9 cellular contexts compared by ENCODE assay signal in genomic region chr3:69791919-69792399, GRCh38. TPM values are rescaled to one million over a fixed set of nuclear protein-coding genes. Genes with fewer than 3 reads are reported as not detected.
DNase-seq lines count a peak whose midpoint lies in the region; ATAC-seq and TF ChIP-seq lines count a peak whose summit lies in the region.
"Had no signal": no experiment of that assay in that cellular context is flagged by ENCODE, and none has a peak within 500 bp of the region (broad histone marks: within the 10 kb centered on the region; RNA-seq: fewer than 3 reads in every experiment).

No MANE protein-coding gene starts in this region.

- no peak overlapping the region for H3K4me3 Mint-ChIP-seq in natural killer cell
- H3K4me3 Mint-ChIP-seq in activated naive CD8-positive, alpha-beta T cell treated with anti-CD3 and anti-CD28 coated beads for 36 hours = no peak overlapping the region
- H3K4me3 Mint-ChIP-seq: activated CD4-positive, alpha-beta T cell treated with anti-CD3 and anti-CD28 coated beads, Interleukin-2, amount 10 ng/mL, durations not matched to agents 7 days and 5 days had no signal

- BruUV-seq in PC-3 (replicated peaks; lab: Mats Ljungman, UMichigan) = no TSS peak

- H3K36me3 ChIP-seq in PC-3 (ENCODE audit: low read depth, low read length) (no peaks in the 10 kb centered on the region), fibroblast of lung (ENCODE audit: control insufficient read depth, insufficient read depth, low read length) (no peaks in the 10 kb centered on the region), trophoblast cell (ENCODE audit: control insufficient read depth in 1 of 2, insufficient read depth in 2 of 2, low read length in 2 of 2) (no peaks in the 10 kb centered on the region)

- no peaks in the 10 kb centered on the region for H4K20me1 ChIP-seq in PC-3 (ENCODE audit: low read length)
- H4K20me1 ChIP-seq in fibroblast of lung (ENCODE audit: control insufficient read depth, extremely low read depth, insufficient read depth, low read length) = no peaks in the 10 kb centered on the region

- no peak overlapping the region for H2BK12ac ChIP-seq in trophoblast cell (ENCODE audit: low read length)

- H4K91ac ChIP-seq in trophoblast cell (ENCODE audit: low read depth, low read length) = no peak overlapping the region

- no peak overlapping the region for H2AFZ ChIP-seq in PC-3 (ENCODE audit: low read length)
- H2AFZ ChIP-seq in fibroblast of lung (ENCODE audit: low read length) = no peak overlapping the region
- H2AFZ ChIP-seq in trophoblast cell (ENCODE audit: insufficient read depth, low read length, poor library complexity) = no peak overlapping the region

- no peak overlapping the region for H4K8ac ChIP-seq in trophoblast cell (ENCODE audit: low read depth, low read length)

- H3F3A ChIP-seq in PC-3 (ENCODE audit: low read length, unreplicated experiment) = no peaks in the 10 kb centered on the region

- H3K79me2 ChIP-seq in PC-3 (ENCODE audit: low read length) = no peaks in the 10 kb centered on the region
- no peaks in the 10 kb centered on the region for H3K79me2 ChIP-seq in fibroblast of lung (ENCODE audit: control insufficient read depth, insufficient read depth, low read length)
- no peaks in the 10 kb centered on the region for H3K79me2 ChIP-seq in trophoblast cell (ENCODE audit: control insufficient read depth, insufficient read depth, low read length, poor library complexity)

- H3K36me3 Mint-ChIP-seq in natural killer cell = no peaks in the 10 kb centered on the region
- no peaks in the 10 kb centered on the region for H3K36me3 Mint-ChIP-seq in activated naive CD8-positive, alpha-beta T cell treated with anti-CD3 and anti-CD28 coated beads for 36 hours

- intact Hi-C loops in PC-3 (cut with micrococcal nuclease) = loop anchor here (1.0 to 2.0 kb wide), 3 partner anchors 63 to 157 kb away; no protein-coding TSS in a partner anchor
- intact Hi-C loops in natural killer cell (cut with micrococcal nuclease) = no loop called here

- no CpG with 5 or more reads among the region's 3 CpGs for WGBS in trophoblast cell (ENCODE audit: extremely low coverage, insufficient coverage, insufficient read length)

- H3K14ac ChIP-seq in trophoblast cell (ENCODE audit: low read length) = no peak overlapping the region

- H4K12ac ChIP-seq in trophoblast cell (ENCODE audit: low read depth, low read length) = no peak overlapping the region

- H3K18ac ChIP-seq in trophoblast cell (ENCODE audit: low read length) = no peak overlapping the region

- H3K4me2 ChIP-seq in PC-3 (ENCODE audit: low read length) = no peak overlapping the region
- H3K4me2 ChIP-seq in fibroblast of lung (ENCODE audit: extremely low read depth, insufficient read depth, low read length) = peak overlapping the region; percentile 80
- H3K4me2 ChIP-seq in trophoblast cell (ENCODE audit: low read length) = no peak overlapping the region

- CTCF ChIA-PET in PC-3 (lab: Charles Lee) = interaction anchor here (0.6 to 2.4 kb wide), 2 partner anchors 101 to 509 kb away, joined by 3 to 15 read pairs; no protein-coding TSS in a partner anchor

- H3K23ac ChIP-seq in trophoblast cell (ENCODE audit: low read length) = no peak overlapping the region

- no peak overlapping the region for H2AK5ac ChIP-seq in trophoblast cell (ENCODE audit: low read length)

- no peaks in the 10 kb centered on the region for H3K4me1 Mint-ChIP-seq in natural killer cell
- no peaks in the 10 kb centered on the region for H3K4me1 Mint-ChIP-seq in activated naive CD8-positive, alpha-beta T cell treated with anti-CD3 and anti-CD28 coated beads for 36 hours
- H3K4me1 Mint-ChIP-seq: activated CD4-positive, alpha-beta T cell treated with anti-CD3 and anti-CD28 coated beads, Interleukin-2, amount 10 ng/mL, durations not matched to agents 7 days and 5 days had no signal

- POLR2A ChIA-PET in PC-3 (lab: Charles Lee; ENCODE audit: unreplicated experiment) = interaction anchor here (0.5 to 0.6 kb wide), 2 partner anchors 28 to 53 kb away, joined by 4 to 6 read pairs; partner anchors contain the start of gene MITF

- H3K27ac ChIP-seq in PC-3 (ENCODE audit: low read length) (no peak overlapping the region), fibroblast of lung (ENCODE audit: insufficient read depth, low read length) (peak overlapping the region; percentile 51), trophoblast cell (ENCODE audit: low read depth, low read length) (peak overlapping the region; percentile 14)

- peak; percentile 17 for DNase-seq in Daoy (ENCODE audit: low read depth)
- DNase-seq in PC-3 = peak; percentile 39
- DNase-seq in fibroblast of lung (ENCODE audit: low read depth in 2 of 2) = peak; percentile 26 to 79
- DNase-seq in trophoblast cell = peak; percentile 39 to 71
- DNase-seq in natural killer cell = no peak
- DNase-seq in DMS79 (lab: John Stamatoyannopoulos, UW) = no peak
- DNase-seq in activated naive CD8-positive, alpha-beta T cell treated with anti-CD3 and anti-CD28 coated beads for 36 hours = no peak
- DNase-seq: activated CD4-positive, alpha-beta T cell treated with anti-CD3 and anti-CD28 coated beads, Interleukin-2, amount 10 ng/mL, durations not matched to agents 7 days and 5 days had no signal

- H3K9ac ChIP-seq in PC-3 (ENCODE audit: low read length) (no peak overlapping the region), fibroblast of lung (ENCODE audit: insufficient read depth, low read length) (no peak overlapping the region), trophoblast cell (ENCODE audit: low read length) (no peak overlapping the region)

- H3K9me2 ChIP-seq in PC-3 (replicated peaks; ENCODE audit: low read length) = no peaks in the 10 kb centered on the region

- H2BK120ac ChIP-seq in trophoblast cell (ENCODE audit: insufficient read depth, low read length, poor library complexity) = no peak overlapping the region

- H3K4ac ChIP-seq in trophoblast cell (ENCODE audit: low read depth, low read length) = no peak overlapping the region

- peak; percentile 64 for ATAC-seq in PC-3
- no peak for ATAC-seq in natural killer cell
- no peak for ATAC-seq in HG03378 (IDR thresholded peaks at IDR 0.05; ENCODE audit: unreplicated experiment)

- no peaks in the 10 kb centered on the region for H3K27me3 ChIP-seq in PC-3 (ENCODE audit: low read length)
- no peaks in the 10 kb centered on the region for H3K27me3 ChIP-seq in fibroblast of lung (ENCODE audit: control insufficient read depth, insufficient read depth, low read length)
- no peaks in the 10 kb centered on the region for H3K27me3 ChIP-seq in trophoblast cell (ENCODE audit: insufficient read depth, low read length)

- peaks cover 9% of the 10 kb centered on the region for H3K4me1 ChIP-seq in PC-3 (ENCODE audit: insufficient read depth, low read length)
- H3K4me1 ChIP-seq in fibroblast of lung (ENCODE audit: control insufficient read depth, extremely low read depth, insufficient read depth, low read length) = peaks cover 12% of the 10 kb centered on the region
- peaks cover 0 to 4% of the 10 kb centered on the region in 2 experiments for H3K4me1 ChIP-seq in trophoblast cell (ENCODE audit: control insufficient read depth in 1 of 2, insufficient read depth in 2 of 2, low read length in 2 of 2)

- H3K27me3 Mint-ChIP-seq in natural killer cell (ENCODE audit: low read depth in 2 of 2) = no peaks in the 10 kb centered on the region
- peaks cover 4% of the 10 kb centered on the region for H3K27me3 Mint-ChIP-seq in activated naive CD8-positive, alpha-beta T cell treated with anti-CD3 and anti-CD28 coated beads for 36 hours
- H3K27me3 Mint-ChIP-seq: activated CD4-positive, alpha-beta T cell treated with anti-CD3 and anti-CD28 coated beads, Interleukin-2, amount 10 ng/mL, durations not matched to agents 7 days and 5 days had no signal

- TF ChIP-seq CTCF in PC-3 (conservative IDR thresholded peaks at IDR 0.05; ENCODE audit: low read depth, low read length) (peak; percentile 54), fibroblast of lung (conservative IDR thresholded peaks at IDR 0.05 in 1 of 2, IDR thresholded peaks at IDR 0.05 in 1 of 2; ENCODE audit: low read depth in 1 of 2, low read length in 2 of 2) (peak; percentile 48 to 60), natural killer cell (IDR thresholded peaks at IDR 0.05) (no peak)

- no peak overlapping the region for H2BK5ac ChIP-seq in trophoblast cell (ENCODE audit: low read depth, low read length, poor library complexity)

- no peak overlapping the region for H3K27ac Mint-ChIP-seq in natural killer cell
- no peak overlapping the region for H3K27ac Mint-ChIP-seq in activated naive CD8-positive, alpha-beta T cell treated with anti-CD3 and anti-CD28 coated beads for 36 hours
- H3K27ac Mint-ChIP-seq: activated CD4-positive, alpha-beta T cell treated with anti-CD3 and anti-CD28 coated beads, Interleukin-2, amount 10 ng/mL, durations not matched to agents 7 days and 5 days had no signal

- peaks cover 0 to 3% of the 10 kb centered on the region in 2 donors for H3K9me3 Mint-ChIP-seq in natural killer cell
- peaks cover 4% of the 10 kb centered on the region for H3K9me3 Mint-ChIP-seq in activated naive CD8-positive, alpha-beta T cell treated with anti-CD3 and anti-CD28 coated beads for 36 hours
- H3K9me3 Mint-ChIP-seq: activated CD4-positive, alpha-beta T cell treated with anti-CD3 and anti-CD28 coated beads, Interleukin-2, amount 10 ng/mL, durations not matched to agents 7 days and 5 days had no signal

- H3K79me1 ChIP-seq in trophoblast cell (ENCODE audit: low read length) = no peaks in the 10 kb centered on the region

- H3K4me3 ChIP-seq in PC-3 (ENCODE audit: low read length) (no peak overlapping the region), fibroblast of lung (replicated peaks in 1 of 4; ENCODE audit: control extremely low read depth in 1 of 4, insufficient read depth in 1 of 4, low read depth in 3 of 4, low read length in 4 of 4) (peak overlapping the region in 1 of 4 experiments; percentile 2), trophoblast cell (ENCODE audit: low read depth, low read length) (no peak overlapping the region)

- H3K9me3 ChIP-seq in PC-3 (ENCODE audit: low read length) (no peaks in the 10 kb centered on the region), fibroblast of lung (ENCODE audit: control insufficient read depth, insufficient read depth, low read depth, low read length) (no peaks in the 10 kb centered on the region), trophoblast cell (ENCODE audit: insufficient read depth, low read depth, low read length) (no peaks in the 10 kb centered on the region)

RNA-seq across cellular contexts. Expression of gene MITF, which starts 52.7 kb away (rescaled TPM):
- 3.6 and 11.4 TPM in 2 replicates for total RNA-seq in Daoy (2014; rRNA removed; shearing (Covaris generic))
- 2.8 and 7.6 TPM in 2 replicates for total RNA-seq in PC-3 (2014; rRNA removed)
- total RNA-seq in fibroblast of lung = 22.3 and 34.3 TPM in 2 replicates
- polyA plus RNA-seq in fibroblast of lung = 21.0 and 31.6 TPM in 2 replicates
- 11.1 and 17.8 TPM in 2 replicates for polyA plus RNA-seq in fibroblast of lung (2012)
- 38.9 and 47.8 TPM in 2 replicates for polyA minus RNA-seq in fibroblast of lung (ENCODE audit: low replicate concordance)
- polyA plus RNA-seq in trophoblast cell (2013) = 2.6 and 2.8 TPM in 2 replicates
- 1 to 10 TPM in 1 of 3 donors, under 1 TPM in 2; 0.23 to 1.5 (median 0.54) TPM for total RNA-seq in natural killer cell
- total RNA-seq in activated naive CD8-positive, alpha-beta T cell treated with anti-CD3 and anti-CD28 coated beads for 36 hours = under 1 TPM; 0.06 to 0.25 TPM

Comparison
In these comparisons a context has a peak if more than half of its experiments do, and no peak if none do; other contexts are left out.
1. DNase-seq: peak in Daoy (single experiment), PC-3 (single experiment), fibroblast of lung (2 of 2) and trophoblast cell (2 of 2); none in natural killer cell (single experiment), DMS79 (single experiment) and activated naive CD8-positive, alpha-beta T cell treated with anti-CD3 and anti-CD28 coated beads for 36 hours (single experiment).